In the genomic region with DNA sequence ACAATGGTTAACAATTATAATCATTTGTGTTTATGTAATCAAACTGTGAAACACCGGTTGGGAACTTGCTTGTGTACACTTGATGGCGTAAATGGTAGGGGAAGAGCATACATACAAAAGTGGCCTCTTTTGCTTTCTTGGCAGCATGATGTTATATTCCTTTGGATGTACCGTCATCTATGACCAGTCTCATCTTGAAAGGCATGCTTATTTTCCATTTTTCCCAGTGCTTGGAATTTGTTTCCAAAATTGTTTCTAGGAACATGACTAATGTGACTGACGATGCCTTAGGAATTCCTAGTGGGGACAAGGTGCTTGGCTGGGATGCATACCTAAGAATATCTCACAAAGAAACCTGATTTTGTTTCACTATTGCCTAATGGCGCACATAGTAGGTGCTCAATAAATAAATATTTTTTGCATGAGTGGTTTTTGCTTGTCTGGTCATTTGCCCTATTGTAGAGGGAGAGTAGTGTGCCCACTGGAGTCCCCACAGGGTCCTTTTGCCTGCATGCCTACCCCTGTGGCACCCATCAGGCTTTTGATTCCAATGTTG, we compare ENCODE assay signal across 12 cellular contexts. TPM values are rescaled to one million over a fixed set of nuclear protein-coding genes. Genes with fewer than 3 reads are reported as not detected.
DNase-seq lines count a peak whose midpoint lies in the region; ATAC-seq, FAIRE-seq and TF ChIP-seq lines count a peak whose summit lies in the region.
"Had no signal": no experiment of that assay in that cellular context is flagged by ENCODE, and none has a peak within 500 bp of the region (broad histone marks: within the 10 kb centered on the region; RNA-seq: fewer than 3 reads in every experiment).

No MANE protein-coding gene starts in this region.

- TF ChIP-seq CTCF in HepG2 (CRISPR knock-in tag; IDR thresholded peaks at IDR 0.05) (no peak), right lobe of liver (IDR thresholded peaks at IDR 0.05) (no peak), K562 (IDR thresholded peaks at IDR 0.05 in 2 of 3, conservative IDR thresholded peaks at IDR 0.05 in 1 of 3; ENCODE audit: insufficient read depth in 2 of 3, low read depth in 1 of 3, low read length in 3 of 3) (no peak)

- H2BK12ac ChIP-seq in mesenchymal stem cell (ENCODE audit: low read length in 2 of 2): no peak overlapping the region

- no peak for FAIRE-seq in HepG2 (lab: Jason Lieb, UNC)
- no peak for FAIRE-seq in K562 (lab: Jason Lieb, UNC)

- H3K4me1 ChIP-seq in HepG2 (ENCODE audit: insufficient read depth, low read length) (peaks cover 7% of the 10 kb centered on the region; the same call in 1 of the 2 replicates), right lobe of liver (no peaks in the 10 kb centered on the region), K562 (replicated peaks in 1 of 2; ENCODE audit: control insufficient read depth in 2 of 2, insufficient read depth in 2 of 2, low read length in 2 of 2) (no peaks in the 10 kb centered on the region; a peak in 1 of 5 replicates), mesenchymal stem cell (ENCODE audit: control insufficient read depth, insufficient read depth, low read depth, low read length) (peaks cover 5% of the 10 kb centered on the region)
- H3K4me1 ChIP-seq: SJCRH30 had no signal

- H3K79me2 ChIP-seq in HepG2 (ENCODE audit: insufficient read depth, low read length): no peaks in the 10 kb centered on the region
- H3K79me2 ChIP-seq in K562 (ENCODE audit: control insufficient read depth, insufficient read depth, low read length): peaks cover 13% of the 10 kb centered on the region

- H3K14ac ChIP-seq in mesenchymal stem cell (ENCODE audit: low read length in 2 of 2): no peak overlapping the region

- no peaks in the 10 kb centered on the region for H3K27me3 ChIP-seq in HepG2 (ENCODE audit: control insufficient read depth in 1 of 2, insufficient read depth in 2 of 2, low read length in 2 of 2)
- H3K27me3 ChIP-seq in right lobe of liver: no peaks in the 10 kb centered on the region
- no peaks in the 10 kb centered on the region for H3K27me3 ChIP-seq in K562 (ENCODE audit: control insufficient read depth in 2 of 2, insufficient read depth in 2 of 2, low read length in 2 of 2)
- no peaks in the 10 kb centered on the region for H3K27me3 ChIP-seq in mesenchymal stem cell (ENCODE audit: control insufficient read depth in 1 of 2, insufficient read depth in 1 of 2, low read length in 2 of 2)
- H3K27me3 ChIP-seq: SJCRH30 had no signal

- POLR2A ChIA-PET in HepG2 (lab: Yijun Ruan, JAX): no interaction called here
- POLR2A ChIA-PET in K562 (lab: Yijun Ruan, JAX): interaction anchor here (1.2 to 3.8 kb wide), 2 partner anchors 10 to 45 kb away, joined by 3 to 16 read pairs; no protein-coding TSS in a partner anchor

- no peak overlapping the region for H4K8ac ChIP-seq in mesenchymal stem cell (ENCODE audit: low read length)

- H2AK5ac ChIP-seq in mesenchymal stem cell (ENCODE audit: low read length, severe bottlenecking): no peak overlapping the region

- CTCF ChIA-PET in HepG2 (lab: Yijun Ruan, JAX; ENCODE audit: low intra/inter-chr PET ratio, low total read pairs) (no interaction called here), K562 (lab: Yijun Ruan, JAX; ENCODE audit: low intra/inter-chr PET ratio) (no interaction called here)

- H3K4me3 ChIP-seq in HepG2 (replicated peaks in 1 of 3; ENCODE audit: insufficient read depth in 1 of 3, low read depth in 2 of 3, low read length in 3 of 3) (no peak overlapping the region), right lobe of liver (no peak overlapping the region), K562 (no peak overlapping the region), mesenchymal stem cell (ENCODE audit: insufficient read depth in 1 of 2, low read depth in 1 of 2, low read length in 2 of 2) (no peak overlapping the region)
- H3K4me3 ChIP-seq: SJCRH30 had no signal

- no peak overlapping the region for H2AFZ ChIP-seq in HepG2 (ENCODE audit: low read length)
- H2AFZ ChIP-seq in K562 (ENCODE audit: low read depth, low read length): no peak overlapping the region
- H2AFZ ChIP-seq in mesenchymal stem cell (ENCODE audit: low read depth, low read length): no peak overlapping the region

- H3K4me2 ChIP-seq in HepG2 (ENCODE audit: low read depth, low read length): no peak overlapping the region
- no peak overlapping the region for H3K4me2 ChIP-seq in K562 (ENCODE audit: insufficient read depth, low read length)
- no peak overlapping the region for H3K4me2 ChIP-seq in mesenchymal stem cell (ENCODE audit: low read length, poor library complexity, severe bottlenecking)

- H4K91ac ChIP-seq in mesenchymal stem cell (ENCODE audit: low read length): no peak overlapping the region

- H3K9me3 ChIP-seq in HepG2 (ENCODE audit: low read length) (no peaks in the 10 kb centered on the region), right lobe of liver (no peaks in the 10 kb centered on the region), K562 (replicated peaks; ENCODE audit: control insufficient read depth, insufficient read depth, low read depth, low read length) (no peaks in the 10 kb centered on the region), mesenchymal stem cell (ENCODE audit: control insufficient read depth, low read length) (no peaks in the 10 kb centered on the region)
- H3K9me3 ChIP-seq: SJCRH30 had no signal

- H3K9ac ChIP-seq in HepG2 (ENCODE audit: insufficient read depth, low read depth, low read length) (no peak overlapping the region), K562 (ENCODE audit: insufficient read depth in 1 of 2, low read depth in 2 of 2, low read length in 2 of 2) (no peak overlapping the region), mesenchymal stem cell (ENCODE audit: low read length) (no peak overlapping the region)

- TF ChIP-seq RAD21 in HepG2 (CRISPR knock-in tag; IDR thresholded peaks at IDR 0.05): no peak
- TF ChIP-seq RAD21 in K562 (CRISPR knock-in tag; conservative IDR thresholded peaks at IDR 0.05 in 1 of 2, IDR thresholded peaks at IDR 0.05 in 1 of 2): no peak

- H2BK120ac ChIP-seq in mesenchymal stem cell (ENCODE audit: low read depth, low read length): no peak overlapping the region

- intact Hi-C loops in HepG2 (cut with micrococcal nuclease; ENCODE audit: unreplicated experiment): no loop called here
- intact Hi-C loops in right lobe of liver (cut with DNase I): no loop called here
- intact Hi-C loops in K562 (cut with micrococcal nuclease): no loop called here

- no peak overlapping the region for H2BK5ac ChIP-seq in mesenchymal stem cell (ENCODE audit: low read depth, low read length, poor library complexity, severe bottlenecking)

- peaks cover 24 to 72% of the 10 kb centered on the region in 2 experiments for H3K36me3 ChIP-seq in HepG2 (replicated peaks in 1 of 2; ENCODE audit: control insufficient read depth in 1 of 2, insufficient read depth in 2 of 2, low read length in 2 of 2)
- H3K36me3 ChIP-seq in right lobe of liver: peaks cover 0 to 12% (median 6%) of the 10 kb centered on the region in 4 donors
- peaks cover 83% of the 10 kb centered on the region for H3K36me3 ChIP-seq in K562 (ENCODE audit: control insufficient read depth, insufficient read depth, low read length)
- H3K36me3 ChIP-seq in mesenchymal stem cell (ENCODE audit: control insufficient read depth in 1 of 2, insufficient read depth in 2 of 2, low read depth in 1 of 2, low read length in 2 of 2): peaks cover 30 to 53% of the 10 kb centered on the region in 2 experiments

- H3K27ac ChIP-seq in HepG2 (ENCODE audit: extremely low read length, insufficient read depth, low read length) (no peak overlapping the region), right lobe of liver (peak overlapping the region in 1 of 3 donors; percentile 4), K562 (ENCODE audit: extremely low read depth, low read depth, low read length) (no peak overlapping the region), mesenchymal stem cell (ENCODE audit: low read length, poor library complexity, severe bottlenecking) (peak overlapping the region; percentile 56)
- H3K27ac ChIP-seq: SJCRH30 had no signal

- DNase-seq in HepG2 (ENCODE audit: low spot score): no peak
- no peak for DNase-seq in right lobe of liver
- no peak for DNase-seq in K562 (ENCODE audit: extremely low read depth in 1 of 4, low spot score in 3 of 4)
- peak; percentile 66 for DNase-seq in mesenchymal stem cell
- DNase-seq in nucleus accumbens (lab: John Stamatoyannopoulos, UW): no peak
- DNase-seq in mesenteric fat pad (ENCODE audit: low spot score): no peak
- DNase-seq: Calu3, islet precursor cell, NCI-H1105 treated with DMSO at 0.1 percent for 48 hours, SJCRH30 had no signal

- no peak for ATAC-seq in HepG2
- ATAC-seq in right lobe of liver: no peak
- no peak for ATAC-seq in K562
- no peak for ATAC-seq in HG02885 (IDR thresholded peaks at IDR 0.05; ENCODE audit: poor library complexity, unreplicated experiment)
- ATAC-seq in HG02759 (IDR thresholded peaks at IDR 0.05; ENCODE audit: unreplicated experiment): no peak

- in situ Hi-C loops in HepG2 (cut with HindIII; ENCODE audit: extremely low pct_ligation_motif_present, low pct_unique_long_range_greater_than_20kb) (no loop called here), K562 (cut with MboI) (no loop called here)

- no peak for TF ChIP-seq POLR2A in HepG2 (IDR thresholded peaks at IDR 0.05; ENCODE audit: insufficient read depth in 1 of 2, low read depth in 2 of 2, low read length in 2 of 2)
- TF ChIP-seq POLR2A in right lobe of liver (IDR thresholded peaks at IDR 0.05): no peak
- TF ChIP-seq POLR2A in K562 (conservative IDR thresholded peaks at IDR 0.05): no peak

- BruUV-seq in HepG2 (replicated peaks; lab: Mats Ljungman, UMichigan) (no TSS peak), K562 (replicated peaks; lab: Mats Ljungman, UMichigan) (no TSS peak)

- H4K20me1 ChIP-seq in HepG2 (ENCODE audit: insufficient read depth, low read length) (0 out of 2 replicates have a peak, but pooled peaks cover 4% of the 10 kb centered on the region), K562 (replicated peaks; ENCODE audit: control insufficient read depth, insufficient read depth, low read length) (no peaks in the 10 kb centered on the region; the same call in 1 of the 2 replicates)

- H2BK15ac ChIP-seq in mesenchymal stem cell (ENCODE audit: low read depth, poor library complexity, severe bottlenecking): no peak overlapping the region

- no peak overlapping the region for H3K23ac ChIP-seq in mesenchymal stem cell (ENCODE audit: low read length in 2 of 2)

- no peak overlapping the region for H3K18ac ChIP-seq in mesenchymal stem cell (ENCODE audit: low read depth in 1 of 2, low read length in 2 of 2)

- WGBS in HepG2 (ENCODE audit: low lambda C conversion rate): 93% methylated on average over 5 of the region's 5 CpGs
- 74% methylated on average over 5 of the region's 5 CpGs for WGBS in right lobe of liver (ENCODE audit: insufficient coverage, low coverage, low lambda C conversion rate, missing lambda C conversion rate)
- WGBS in K562 (ENCODE audit: insufficient coverage, low coverage, missing lambda C conversion rate): 92% methylated on average over 5 of the region's 5 CpGs
- 79% methylated on average over 5 of the region's 5 CpGs for WGBS in mesenchymal stem cell

- TF ChIP-seq EP300 in HepG2 (IDR thresholded peaks at IDR 0.05; ENCODE audit: low read depth in 2 of 2, low read length in 2 of 2): no peak
- no peak for TF ChIP-seq EP300 in HepG2 (CRISPR knock-in tag; IDR thresholded peaks at IDR 0.05; ENCODE audit: borderline replicate concordance)
- TF ChIP-seq EP300 in K562 (IDR thresholded peaks at IDR 0.05; ENCODE audit: low read length): no peak

- no peaks in the 10 kb centered on the region for H3K9me1 ChIP-seq in K562 (ENCODE audit: control insufficient read depth, insufficient read depth, low read length)

- H3K79me1 ChIP-seq in mesenchymal stem cell (replicated peaks; ENCODE audit: low read length, poor library complexity, severe bottlenecking): peaks cover 13% of the 10 kb centered on the region

- no peak overlapping the region for H3K4ac ChIP-seq in mesenchymal stem cell (ENCODE audit: low read depth in 1 of 2, low read length in 2 of 2)

RNA-seq across cellular contexts. Expression of gene SAE1, which starts 45.5 kb away (rescaled TPM):
- total RNA-seq in HepG2 (2016; rRNA removed; fragmentation: Illumina TruSeq; extraction: Trizol) (197 and 250 TPM in 2 replicates), right lobe of liver (10 to 100 TPM; 18.8 to 33.2 (median 26.7) TPM), K562 (2014; rRNA removed) (194 and 213 TPM in 2 replicates), K562 (2014; rRNA removed; fragmentation: Illumina TruSeq; extraction: Trizol) (215 and 244 TPM in 2 replicates), K562 (2015; rRNA removed; fragmentation: Illumina TruSeq; extraction: Trizol) (220 and 231 TPM in 2 replicates), K562 (2021) (205 and 217 TPM in 2 replicates), mesenteric fat pad (59.3 TPM)
- total RNA-seq in HepG2 (2016; cell fraction: cytosol; rRNA removed; fragmentation: Illumina TruSeq; extraction: Trizol; ENCODE audit: low read depth): 27.4 and 28.3 TPM in 2 replicates
- total RNA-seq in HepG2 (2016; cell fraction: insoluble cytoplasmic fraction; rRNA removed; fragmentation: Illumina TruSeq; extraction: Trizol): 203 and 249 TPM in 2 replicates
- 68.8 and 71.8 TPM in 2 replicates for total RNA-seq in HepG2 (2016; cell fraction: membrane; rRNA removed; fragmentation: Illumina TruSeq; extraction: Trizol)
- 79.5 and 90.1 TPM in 2 replicates for total RNA-seq in HepG2 (2016; cell fraction: nucleus; rRNA removed; fragmentation: Illumina TruSeq; extraction: Trizol)
- polyA plus RNA-seq in HepG2 (2011; rRNA removed) (73.2 and 87.6 TPM in 2 replicates), K562 (2011; rRNA removed) (199 and 297 TPM in 2 replicates), K562 (2014; fragmentation: Illumina TruSeq; extraction: Trizol) (293 and 299 TPM in 2 replicates), K562 (2014; fragmentation: Nextera tagmentation; extraction: Ambion mirVana) (100 to 1,000 TPM in 1 of 2 experiments, 10 to 100 TPM in 1; 82.8 to 133 TPM), K562 (2014; rRNA removed) (250 and 273 TPM in 2 replicates)
- polyA plus RNA-seq in HepG2 (2011; cell fraction: cytosol; rRNA removed): 88.2 and 89.6 TPM in 2 replicates
- 26.8 and 31.7 TPM in 2 replicates for polyA plus RNA-seq in HepG2 (2011; cell fraction: nucleus; rRNA removed)
- polyA plus RNA-seq in HepG2 (2012): 92.3 and 105 TPM in 2 replicates
- 24.4 and 24.9 TPM in 2 replicates for polyA plus RNA-seq in HepG2 (2016; cell fraction: cytosol; fragmentation: Illumina TruSeq; extraction: Trizol; ENCODE audit: low read depth)
- polyA plus RNA-seq in HepG2 (2016; cell fraction: insoluble cytoplasmic fraction; fragmentation: Illumina TruSeq; extraction: Trizol; ENCODE audit: low read depth): 266 and 269 TPM in 2 replicates
- polyA plus RNA-seq in HepG2 (2016; cell fraction: membrane; fragmentation: Illumina TruSeq; extraction: Trizol; ENCODE audit: low read depth): 52.5 and 52.7 TPM in 2 replicates
- 107 and 114 TPM in 2 replicates for polyA plus RNA-seq in HepG2 (2016; cell fraction: nucleus; fragmentation: Illumina TruSeq; extraction: Trizol; ENCODE audit: insufficient read depth, low read depth)
- polyA minus RNA-seq in HepG2 (2011; rRNA and poly(A)+ RNA removed; ENCODE audit: low replicate concordance): 68.8 and 79.3 TPM in 2 replicates
- polyA minus RNA-seq in HepG2 (2011; cell fraction: cytosol; rRNA and poly(A)+ RNA removed): 36.7 and 40.2 TPM in 2 replicates
- 15.1 and 20.1 TPM in 2 replicates for polyA minus RNA-seq in HepG2 (2011; cell fraction: nucleus; rRNA and poly(A)+ RNA removed)
- total RNA-seq in K562 (2011; cell fraction: chromatin; rRNA removed; ENCODE audit: low replicate concordance): 86.7 and 121 TPM in 2 replicates
- 37.9 and 42.4 TPM in 2 replicates for total RNA-seq in K562 (2011; cell fraction: nucleolus; rRNA removed)
- total RNA-seq in K562 (2011; cell fraction: nucleoplasm; rRNA removed): 54.9 and 55.4 TPM in 2 replicates
- 175 and 205 TPM in 2 replicates for polyA plus RNA-seq in K562 (2011; cell fraction: cytosol; rRNA removed)
- polyA plus RNA-seq in K562 (2011; cell fraction: nucleus; rRNA removed): 41.2 and 60.5 TPM in 2 replicates
- 207 and 215 TPM in 2 replicates for polyA plus RNA-seq in K562 (2012)
- polyA minus RNA-seq in K562 (2011; rRNA and poly(A)+ RNA removed): 138 and 156 TPM in 2 replicates
- polyA minus RNA-seq in K562 (2011; cell fraction: cytosol; rRNA and poly(A)+ RNA removed): 63.5 and 64.3 TPM in 2 replicates
- polyA minus RNA-seq in K562 (2011; cell fraction: nucleus; rRNA and poly(A)+ RNA removed): 11.0 and 20.4 TPM in 2 replicates
- 133 TPM for polyA plus RNA-seq in mesenchymal stem cell (2013, experiment 1 of 2)
- polyA plus RNA-seq in mesenchymal stem cell (2013, experiment 2 of 2): 135 TPM

RNA-seq across cellular contexts. Expression of gene BBC3, which starts 54.9 kb away (rescaled TPM):
- total RNA-seq in HepG2 (2016; rRNA removed; fragmentation: Illumina TruSeq; extraction: Trizol) (5.8 and 8.8 TPM in 2 replicates), right lobe of liver (1 to 10 TPM; 1.8 to 8.0 (median 3.1) TPM), K562 (2014; rRNA removed) (25.2 and 26.9 TPM in 2 replicates), K562 (2014; rRNA removed; fragmentation: Illumina TruSeq; extraction: Trizol) (3.5 and 4.1 TPM in 2 replicates), K562 (2015; rRNA removed; fragmentation: Illumina TruSeq; extraction: Trizol) (5.3 and 5.4 TPM in 2 replicates), K562 (2021) (20.3 and 30.7 TPM in 2 replicates), mesenteric fat pad (3.6 TPM)
- total RNA-seq in HepG2 (2016; cell fraction: cytosol; rRNA removed; fragmentation: Illumina TruSeq; extraction: Trizol; ENCODE audit: low read depth): 3.1 and 3.4 TPM in 2 replicates
- total RNA-seq in HepG2 (2016; cell fraction: insoluble cytoplasmic fraction; rRNA removed; fragmentation: Illumina TruSeq; extraction: Trizol): 5.9 and 8.8 TPM in 2 replicates
- 6.6 and 7.4 TPM in 2 replicates for total RNA-seq in HepG2 (2016; cell fraction: membrane; rRNA removed; fragmentation: Illumina TruSeq; extraction: Trizol)
- total RNA-seq in HepG2 (2016; cell fraction: nucleus; rRNA removed; fragmentation: Illumina TruSeq; extraction: Trizol): 4.6 and 5.1 TPM in 2 replicates
- polyA plus RNA-seq in HepG2 (2011; rRNA removed) (6.1 and 11.1 TPM in 2 replicates), K562 (2011; rRNA removed) (4.8 and 4.9 TPM in 2 replicates), K562 (2014; fragmentation: Illumina TruSeq; extraction: Trizol) (2.0 and 11.7 TPM in 2 replicates), K562 (2014; fragmentation: Nextera tagmentation; extraction: Ambion mirVana) (under 1 TPM; 0.15 to 0.32 TPM), K562 (2014; rRNA removed) (21.6 and 22.5 TPM in 2 replicates)
- polyA plus RNA-seq in HepG2 (2011; cell fraction: cytosol; rRNA removed): 7.0 and 10.6 TPM in 2 replicates
- polyA plus RNA-seq in HepG2 (2011; cell fraction: nucleus; rRNA removed): 18.7 and 18.8 TPM in 2 replicates
- 7.0 and 13.6 TPM in 2 replicates for polyA plus RNA-seq in HepG2 (2012)
- 1.8 and 1.9 TPM in 2 replicates for polyA plus RNA-seq in HepG2 (2016; cell fraction: cytosol; fragmentation: Illumina TruSeq; extraction: Trizol; ENCODE audit: low read depth)
- 9.2 and 11.0 TPM in 2 replicates for polyA plus RNA-seq in HepG2 (2016; cell fraction: insoluble cytoplasmic fraction; fragmentation: Illumina TruSeq; extraction: Trizol; ENCODE audit: low read depth)
- polyA plus RNA-seq in HepG2 (2016; cell fraction: membrane; fragmentation: Illumina TruSeq; extraction: Trizol; ENCODE audit: low read depth): 5.1 and 5.2 TPM in 2 replicates
- polyA plus RNA-seq in HepG2 (2016; cell fraction: nucleus; fragmentation: Illumina TruSeq; extraction: Trizol; ENCODE audit: insufficient read depth, low read depth): 13.0 and 13.4 TPM in 2 replicates
- polyA minus RNA-seq in HepG2 (2011; rRNA and poly(A)+ RNA removed; ENCODE audit: low replicate concordance): 2.1 and 9.7 TPM in 2 replicates
- 8.9 and 9.3 TPM in 2 replicates for polyA minus RNA-seq in HepG2 (2011; cell fraction: cytosol; rRNA and poly(A)+ RNA removed)
- 5.4 and 6.2 TPM in 2 replicates for polyA minus RNA-seq in HepG2 (2011; cell fraction: nucleus; rRNA and poly(A)+ RNA removed)
- total RNA-seq in K562 (2011; cell fraction: chromatin; rRNA removed; ENCODE audit: low replicate concordance): 13.0 and 34.2 TPM in 2 replicates
- total RNA-seq in K562 (2011; cell fraction: nucleolus; rRNA removed): 21.8 and 26.8 TPM in 2 replicates
- total RNA-seq in K562 (2011; cell fraction: nucleoplasm; rRNA removed): 20.2 and 20.6 TPM in 2 replicates
- 5.7 and 20.0 TPM in 2 replicates for polyA plus RNA-seq in K562 (2011; cell fraction: cytosol; rRNA removed)
- polyA plus RNA-seq in K562 (2011; cell fraction: nucleus; rRNA removed): 8.9 and 16.4 TPM in 2 replicates
- 8.9 and 29.3 TPM in 2 replicates for polyA plus RNA-seq in K562 (2012)
- 1.6 and 2.1 TPM in 2 replicates for polyA minus RNA-seq in K562 (2011; rRNA and poly(A)+ RNA removed)
- 6.3 and 11.0 TPM in 2 replicates for polyA minus RNA-seq in K562 (2011; cell fraction: cytosol; rRNA and poly(A)+ RNA removed)
- polyA minus RNA-seq in K562 (2011; cell fraction: nucleus; rRNA and poly(A)+ RNA removed): 4.8 and 6.2 TPM in 2 replicates
- 7.2 TPM for polyA plus RNA-seq in mesenchymal stem cell (2013, experiment 1 of 2)
- polyA plus RNA-seq in mesenchymal stem cell (2013, experiment 2 of 2): 7.0 TPM

Comparison
In these comparisons a context has a peak if more than half of its experiments do, and no peak if none do; other contexts are left out.
1. Of the 241 proteins assayed by ChIP-seq in both HepG2 and K562: peak only in HepG2: none; only in K562: none; in both: ZKSCAN1; in neither: 240.